In the genomic region with DNA sequence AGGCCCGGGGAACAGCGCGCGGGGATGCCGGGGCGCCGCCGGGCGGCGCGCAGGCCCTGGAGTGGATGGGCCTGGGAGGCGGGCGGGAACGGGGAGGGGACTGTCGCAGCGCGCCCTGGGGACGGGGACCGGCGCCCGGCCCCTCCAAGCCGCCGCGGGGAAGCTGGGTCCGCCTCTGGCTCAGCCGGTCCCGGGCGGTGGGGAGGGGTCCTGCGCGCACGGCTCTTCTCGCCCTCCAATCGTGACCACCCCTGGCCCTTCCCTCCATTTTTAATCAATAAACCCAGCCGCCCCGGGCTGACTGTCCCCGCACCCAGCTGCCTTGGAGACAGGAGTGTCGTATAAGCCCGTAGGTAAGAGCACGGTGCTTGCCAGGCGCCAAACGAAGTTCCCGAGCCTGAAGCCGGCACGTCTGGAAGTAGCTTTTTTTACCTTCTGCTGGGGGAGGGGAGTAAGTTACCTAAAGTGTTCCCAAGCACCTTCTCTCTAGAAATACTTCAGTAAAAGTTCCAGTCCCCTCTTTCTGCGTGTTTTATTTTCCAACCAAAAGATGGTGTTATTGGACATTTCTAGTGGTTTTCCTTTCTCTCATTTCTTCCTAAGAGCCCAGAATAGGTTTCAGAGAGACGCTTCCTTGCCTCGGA, we compare ENCODE assay signal across 8 cellular contexts. TPM values are rescaled to one million over a fixed set of nuclear protein-coding genes. Genes with fewer than 3 reads are reported as not detected.
DNase-seq lines count a peak whose midpoint lies in the region; ATAC-seq and TF ChIP-seq lines count a peak whose summit lies in the region.

No MANE protein-coding gene starts in this region.

- no peak for TF ChIP-seq CTCF in GM12864 (IDR thresholded peaks at IDR 0.05; ENCODE audit: low read depth, low read length, missing control alignments)
- no peak for TF ChIP-seq CTCF in HFFc6 (IDR thresholded peaks at IDR 0.05)
- TF ChIP-seq CTCF in NB4 (IDR thresholded peaks at IDR 0.05; ENCODE audit: low read depth, low read length), result no peak
- TF ChIP-seq CTCF in right lobe of liver (IDR thresholded peaks at IDR 0.05), result no peak

- peak overlapping the region; percentile 66 for H3K4me3 ChIP-seq in GM12864 (ENCODE audit: low read depth, low read length)
- peak overlapping the region; percentile 66 for H3K4me3 ChIP-seq in NB4 (ENCODE audit: low read depth, low read length)
- H3K4me3 ChIP-seq in right lobe of liver, result peak overlapping the region; percentile 55 to 69 (median 68)

- H3K27me3 Mint-ChIP-seq in HFFc6 (ENCODE audit: insufficient read depth), result peaks cover 6% of the 10 kb centered on the region

- peaks cover 40% of the 10 kb centered on the region for H3K4me1 Mint-ChIP-seq in HFFc6 (ENCODE audit: low read depth)

- H3K27ac ChIP-seq in right lobe of liver, result peak overlapping the region; percentile 52 to 85 (median 73)

- no peaks in the 10 kb centered on the region for H3K36me3 Mint-ChIP-seq in HFFc6 (ENCODE audit: low read depth)

- no peaks in the 10 kb centered on the region for H3K9me3 ChIP-seq in right lobe of liver

- H3K27ac Mint-ChIP-seq in HFFc6, result peak overlapping the region; percentile 67

- 0% methylated on average over 10 of the region's 47 CpGs for WGBS in right lobe of liver (ENCODE audit: insufficient coverage, low coverage, low lambda C conversion rate, missing lambda C conversion rate)

- no peak for DNase-seq in GM12864 (ENCODE audit: low read depth)
- DNase-seq in HFFc6, result no peak
- DNase-seq in NB4 (ENCODE audit: low read depth), result peak; percentile 70
- peak; percentile 68 for DNase-seq in UCSD-AML1 (lab: John Stamatoyannopoulos, UW; ENCODE audit: unreplicated experiment)
- peak; percentile 15 for DNase-seq in dedifferentiated amniotic fluid mesenchymal stem cell (ENCODE audit: extremely low spot score)
- DNase-seq in right lobe of liver, result peak; percentile 63 to 71 (median 69)
- DNase-seq in stimulated activated CD4-positive, alpha-beta T cell treated with anti-CD3 and anti-CD28 coated beads, TNF-alpha, amount 100 ng/mL, for 1 hour (ENCODE audit: low read depth in 3 of 3, low spot score in 1 of 3), result peak; percentile 8 to 21 (median 13)
- DNase-seq in middle frontal gyrus (ENCODE audit: extremely low spot score, low spot score), result no peak

- peaks cover 4% of the 10 kb centered on the region; the same call in 1 of the 2 replicates for H3K9me3 Mint-ChIP-seq in HFFc6

- H3K4me3 Mint-ChIP-seq in HFFc6, result peak overlapping the region; percentile 80

- ATAC-seq in right lobe of liver, result peak; percentile 44 to 66 (median 59)

- TF ChIP-seq POLR2A in NB4 (IDR thresholded peaks at IDR 0.05; ENCODE audit: extremely low read depth, insufficient read length) (no peak), right lobe of liver (IDR thresholded peaks at IDR 0.05) (no peak)

- no peaks in the 10 kb centered on the region for H3K27me3 ChIP-seq in right lobe of liver

- peaks cover 0 to 23% (median 5%) of the 10 kb centered on the region in 4 donors for H3K4me1 ChIP-seq in right lobe of liver

- intact Hi-C loops in right lobe of liver (cut with DNase I), result loop anchor here in 1 of 2 donors (5.0 kb wide), 1 partner anchor 71 kb away; no protein-coding TSS in a partner anchor

- no peaks in the 10 kb centered on the region for H3K36me3 ChIP-seq in right lobe of liver

RNA-seq across cellular contexts. Expression of a gene that starts 0.8 kb away (rescaled TPM):
- total RNA-seq in HFFc6 (2021; fragmentation: NEBNext Ultra II Directional; extraction: Animal tissue kit (Norgen Biotek cat#: 25700)), result 10 to 100 TPM in 3 of 6 experiments, 1 to 10 TPM in 3; 9.4 to 11.7 (median 9.9) TPM
- 10 to 100 TPM in 4 of 6 experiments, 1 to 10 TPM in 2; 9.0 to 13.0 (median 11.3) TPM for total RNA-seq in right lobe of liver

RNA-seq across cellular contexts. Expression of a gene that starts 55.8 kb away (rescaled TPM):
- total RNA-seq in HFFc6 (2021; fragmentation: NEBNext Ultra II Directional; extraction: Animal tissue kit (Norgen Biotek cat#: 25700)), result 10 to 100 TPM; 40.4 to 42.7 (median 40.9) TPM
- total RNA-seq in right lobe of liver, result 10 to 100 TPM in 5 of 6 experiments, 1 to 10 TPM in 1; 9.5 to 19.8 (median 14.2) TPM

Comparison
In these comparisons a context has a peak if more than half of its experiments do, and no peak if none do; other contexts are left out.
1. DNase-seq: peak in NB4 (single experiment), UCSD-AML1 (single experiment), dedifferentiated amniotic fluid mesenchymal stem cell (single experiment), right lobe of liver (3 of 3) and stimulated activated CD4-positive, alpha-beta T cell treated with anti-CD3 and anti-CD28 coated beads, TNF-alpha, amount 100 ng/mL, for 1 hour (3 of 3); none in GM12864 (single experiment), HFFc6 (single experiment) and middle frontal gyrus (single experiment).
2. Peak in every context shown above with its lines, with median percentiles within 50 percentile points of each other: H3K4me3 ChIP-seq.